In the genomic region with DNA sequence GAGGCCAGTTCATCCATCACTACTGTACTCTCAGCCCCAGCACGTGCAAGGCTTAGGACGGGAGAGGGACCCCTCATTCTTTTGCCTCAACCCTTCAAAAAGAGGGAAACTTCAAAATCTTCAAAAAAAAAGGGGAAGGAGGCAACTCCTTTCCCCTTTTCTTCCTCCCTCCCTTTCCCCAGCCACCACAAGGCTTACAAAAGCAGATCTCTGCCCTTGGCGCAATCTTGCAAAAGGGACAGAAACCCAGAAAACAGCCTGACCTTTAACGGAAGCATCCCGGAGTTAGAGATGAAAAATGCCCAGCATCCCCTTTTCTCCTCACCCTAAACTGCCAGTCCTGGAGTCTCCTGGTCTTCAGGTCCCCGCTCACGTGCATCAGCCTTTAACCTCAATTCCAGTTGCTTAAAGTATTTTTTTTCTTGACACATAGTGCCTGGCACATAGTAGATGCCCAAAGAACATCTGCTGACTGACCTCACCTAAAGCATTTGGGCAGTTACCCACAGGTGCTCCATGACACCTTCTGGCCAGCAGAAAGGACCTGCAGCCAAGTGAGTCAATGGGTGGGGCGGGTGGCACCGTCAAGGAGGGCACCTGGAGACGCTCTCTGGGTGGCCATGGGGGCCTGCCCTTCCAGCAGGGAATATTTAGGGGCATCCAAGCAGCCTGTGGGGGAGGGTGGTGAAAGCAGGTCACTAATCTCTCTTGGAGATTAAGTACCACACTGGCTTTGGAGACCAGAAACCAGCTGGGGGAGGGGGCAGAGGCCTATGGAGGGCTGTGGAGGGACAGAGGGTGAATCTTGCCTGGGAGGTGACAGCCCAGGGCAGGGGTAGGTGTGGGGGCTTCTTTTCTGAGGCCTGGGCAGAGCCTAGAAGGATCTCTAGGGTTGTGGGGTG, we compare ENCODE assay signal across 1 cellular context.
TF ChIP-seq lines count a peak whose summit lies in the region.

No MANE protein-coding gene starts in this region.

TF ChIP-seq in HepG2, 621 proteins besides CTCF, POLR2A, EP300 and RAD21 (continued from another document and continues in another):
- TF ChIP-seq, protein P1, sequence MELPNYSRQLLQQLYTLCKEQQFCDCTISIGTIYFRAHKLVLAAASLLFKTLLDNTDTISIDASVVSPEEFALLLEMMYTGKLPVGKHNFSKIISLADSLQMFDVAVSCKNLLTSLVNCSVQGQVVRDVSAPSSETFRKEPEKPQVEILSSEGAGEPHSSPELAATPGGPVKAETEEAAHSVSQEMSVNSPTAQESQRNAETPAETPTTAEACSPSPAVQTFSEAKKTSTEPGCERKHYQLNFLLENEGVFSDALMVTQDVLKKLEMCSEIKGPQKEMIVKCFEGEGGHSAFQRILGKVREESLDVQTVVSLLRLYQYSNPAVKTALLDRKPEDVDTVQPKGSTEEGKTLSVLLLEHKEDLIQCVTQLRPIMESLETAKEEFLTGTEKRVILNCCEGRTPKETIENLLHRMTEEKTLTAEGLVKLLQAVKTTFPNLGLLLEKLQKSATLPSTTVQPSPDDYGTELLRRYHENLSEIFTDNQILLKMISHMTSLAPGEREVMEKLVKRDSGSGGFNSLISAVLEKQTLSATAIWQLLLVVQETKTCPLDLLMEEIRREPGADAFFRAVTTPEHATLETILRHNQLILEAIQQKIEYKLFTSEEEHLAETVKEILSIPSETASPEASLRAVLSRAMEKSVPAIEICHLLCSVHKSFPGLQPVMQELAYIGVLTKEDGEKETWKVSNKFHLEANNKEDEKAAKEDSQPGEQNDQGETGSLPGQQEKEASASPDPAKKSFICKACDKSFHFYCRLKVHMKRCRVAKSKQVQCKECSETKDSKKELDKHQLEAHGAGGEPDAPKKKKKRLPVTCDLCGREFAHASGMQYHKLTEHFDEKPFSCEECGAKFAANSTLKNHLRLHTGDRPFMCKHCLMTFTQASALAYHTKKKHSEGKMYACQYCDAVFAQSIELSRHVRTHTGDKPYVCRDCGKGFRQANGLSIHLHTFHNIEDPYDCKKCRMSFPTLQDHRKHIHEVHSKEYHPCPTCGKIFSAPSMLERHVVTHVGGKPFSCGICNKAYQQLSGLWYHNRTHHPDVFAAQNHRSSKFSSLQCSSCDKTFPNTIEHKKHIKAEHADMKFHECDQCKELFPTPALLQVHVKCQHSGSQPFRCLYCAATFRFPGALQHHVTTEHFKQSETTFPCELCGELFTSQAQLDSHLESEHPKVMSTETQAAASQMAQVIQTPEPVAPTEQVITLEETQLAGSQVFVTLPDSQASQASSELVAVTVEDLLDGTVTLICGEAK (IDR thresholded peaks at IDR 0.05): no peak
- TF ChIP-seq, protein P1 (CRISPR knock-in tag; IDR thresholded peaks at IDR 0.05): no peak
- no peak for TF ChIP-seq ZNF263 (CRISPR knock-in tag; IDR thresholded peaks at IDR 0.05)
- TF ChIP-seq TAF15 (IDR thresholded peaks at IDR 0.05; ENCODE audit: low read depth, low read length, poor library complexity, severe bottlenecking): no peak
- TF ChIP-seq CENPT (CRISPR knock-in tag; IDR thresholded peaks at IDR 0.05; ENCODE audit: low read depth): no peak
- no peak for TF ChIP-seq HDAC6 (IDR thresholded peaks at IDR 0.05; ENCODE audit: low read depth, low read length)
- TF ChIP-seq, protein P2, sequence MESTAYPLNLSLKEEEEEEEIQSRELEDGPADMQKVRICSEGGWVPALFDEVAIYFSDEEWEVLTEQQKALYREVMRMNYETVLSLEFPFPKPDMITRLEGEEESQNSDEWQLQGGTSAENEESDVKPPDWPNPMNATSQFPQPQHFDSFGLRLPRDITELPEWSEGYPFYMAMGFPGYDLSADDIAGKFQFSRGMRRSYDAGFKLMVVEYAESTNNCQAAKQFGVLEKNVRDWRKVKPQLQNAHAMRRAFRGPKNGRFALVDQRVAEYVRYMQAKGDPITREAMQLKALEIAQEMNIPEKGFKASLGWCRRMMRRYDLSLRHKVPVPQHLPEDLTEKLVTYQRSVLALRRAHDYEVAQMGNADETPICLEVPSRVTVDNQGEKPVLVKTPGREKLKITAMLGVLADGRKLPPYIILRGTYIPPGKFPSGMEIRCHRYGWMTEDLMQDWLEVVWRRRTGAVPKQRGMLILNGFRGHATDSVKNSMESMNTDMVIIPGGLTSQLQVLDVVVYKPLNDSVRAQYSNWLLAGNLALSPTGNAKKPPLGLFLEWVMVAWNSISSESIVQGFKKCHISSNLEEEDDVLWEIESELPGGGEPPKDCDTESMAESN (CRISPR knock-in tag; conservative IDR thresholded peaks at IDR 0.05): 0 out of 2 replicates have a peak, but pooled peaks have one; percentile 38
- TF ChIP-seq, protein P3, sequence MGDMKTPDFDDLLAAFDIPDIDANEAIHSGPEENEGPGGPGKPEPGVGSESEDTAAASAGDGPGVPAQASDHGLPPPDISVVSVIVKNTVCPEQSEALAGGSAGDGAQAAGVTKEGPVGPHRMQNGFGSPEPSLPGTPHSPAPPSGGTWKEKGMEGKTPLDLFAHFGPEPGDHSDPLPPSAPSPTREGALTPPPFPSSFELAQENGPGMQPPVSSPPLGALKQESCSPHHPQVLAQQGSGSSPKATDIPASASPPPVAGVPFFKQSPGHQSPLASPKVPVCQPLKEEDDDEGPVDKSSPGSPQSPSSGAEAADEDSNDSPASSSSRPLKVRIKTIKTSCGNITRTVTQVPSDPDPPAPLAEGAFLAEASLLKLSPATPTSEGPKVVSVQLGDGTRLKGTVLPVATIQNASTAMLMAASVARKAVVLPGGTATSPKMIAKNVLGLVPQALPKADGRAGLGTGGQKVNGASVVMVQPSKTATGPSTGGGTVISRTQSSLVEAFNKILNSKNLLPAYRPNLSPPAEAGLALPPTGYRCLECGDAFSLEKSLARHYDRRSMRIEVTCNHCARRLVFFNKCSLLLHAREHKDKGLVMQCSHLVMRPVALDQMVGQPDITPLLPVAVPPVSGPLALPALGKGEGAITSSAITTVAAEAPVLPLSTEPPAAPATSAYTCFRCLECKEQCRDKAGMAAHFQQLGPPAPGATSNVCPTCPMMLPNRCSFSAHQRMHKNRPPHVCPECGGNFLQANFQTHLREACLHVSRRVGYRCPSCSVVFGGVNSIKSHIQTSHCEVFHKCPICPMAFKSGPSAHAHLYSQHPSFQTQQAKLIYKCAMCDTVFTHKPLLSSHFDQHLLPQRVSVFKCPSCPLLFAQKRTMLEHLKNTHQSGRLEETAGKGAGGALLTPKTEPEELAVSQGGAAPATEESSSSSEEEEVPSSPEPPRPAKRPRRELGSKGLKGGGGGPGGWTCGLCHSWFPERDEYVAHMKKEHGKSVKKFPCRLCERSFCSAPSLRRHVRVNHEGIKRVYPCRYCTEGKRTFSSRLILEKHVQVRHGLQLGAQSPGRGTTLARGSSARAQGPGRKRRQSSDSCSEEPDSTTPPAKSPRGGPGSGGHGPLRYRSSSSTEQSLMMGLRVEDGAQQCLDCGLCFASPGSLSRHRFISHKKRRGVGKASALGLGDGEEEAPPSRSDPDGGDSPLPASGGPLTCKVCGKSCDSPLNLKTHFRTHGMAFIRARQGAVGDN (CRISPR knock-in tag; IDR thresholded peaks at IDR 0.05): peak; percentile 59
- TF ChIP-seq U2AF2 (IDR thresholded peaks at IDR 0.05; ENCODE audit: low read depth, low read length): no peak
- no peak for TF ChIP-seq EEA1 (CRISPR knock-in tag; IDR thresholded peaks at IDR 0.05; ENCODE audit: borderline replicate concordance)
- TF ChIP-seq, protein P4, sequence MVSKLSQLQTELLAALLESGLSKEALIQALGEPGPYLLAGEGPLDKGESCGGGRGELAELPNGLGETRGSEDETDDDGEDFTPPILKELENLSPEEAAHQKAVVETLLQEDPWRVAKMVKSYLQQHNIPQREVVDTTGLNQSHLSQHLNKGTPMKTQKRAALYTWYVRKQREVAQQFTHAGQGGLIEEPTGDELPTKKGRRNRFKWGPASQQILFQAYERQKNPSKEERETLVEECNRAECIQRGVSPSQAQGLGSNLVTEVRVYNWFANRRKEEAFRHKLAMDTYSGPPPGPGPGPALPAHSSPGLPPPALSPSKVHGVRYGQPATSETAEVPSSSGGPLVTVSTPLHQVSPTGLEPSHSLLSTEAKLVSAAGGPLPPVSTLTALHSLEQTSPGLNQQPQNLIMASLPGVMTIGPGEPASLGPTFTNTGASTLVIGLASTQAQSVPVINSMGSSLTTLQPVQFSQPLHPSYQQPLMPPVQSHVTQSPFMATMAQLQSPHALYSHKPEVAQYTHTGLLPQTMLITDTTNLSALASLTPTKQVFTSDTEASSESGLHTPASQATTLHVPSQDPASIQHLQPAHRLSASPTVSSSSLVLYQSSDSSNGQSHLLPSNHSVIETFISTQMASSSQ (IDR thresholded peaks at IDR 0.05; ENCODE audit: low read depth): no peak
- TF ChIP-seq, protein P4 (CRISPR knock-in tag; IDR thresholded peaks at IDR 0.05; ENCODE audit: borderline replicate concordance): peak; percentile 83; the same call in 1 of the 2 replicates
- TF ChIP-seq ZNF501 (CRISPR knock-in tag; IDR thresholded peaks at IDR 0.05): 0 out of 2 replicates have a peak, but pooled peaks have one; percentile 48
- no peak for TF ChIP-seq ZFY (CRISPR knock-in tag; IDR thresholded peaks at IDR 0.05)
- TF ChIP-seq ZNF543 (CRISPR knock-in tag; IDR thresholded peaks at IDR 0.05): no peak
- TF ChIP-seq IKZF4 (CRISPR knock-in tag; IDR thresholded peaks at IDR 0.05; ENCODE audit: borderline replicate concordance, low read depth, not compliant biosample characterization): no peak
- TF ChIP-seq, protein P5, sequence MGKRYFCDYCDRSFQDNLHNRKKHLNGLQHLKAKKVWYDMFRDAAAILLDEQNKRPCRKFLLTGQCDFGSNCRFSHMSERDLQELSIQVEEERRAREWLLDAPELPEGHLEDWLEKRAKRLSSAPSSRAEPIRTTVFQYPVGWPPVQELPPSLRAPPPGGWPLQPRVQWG (CRISPR knock-in tag; IDR thresholded peaks at IDR 0.05; ENCODE audit: borderline replicate concordance, low read depth): no peak
- TF ChIP-seq ZNF678 (CRISPR knock-in tag; IDR thresholded peaks at IDR 0.05): no peak
- TF ChIP-seq RBFOX2 (IDR thresholded peaks at IDR 0.05; ENCODE audit: low read depth, low read length): no peak
- TF ChIP-seq, protein P6, sequence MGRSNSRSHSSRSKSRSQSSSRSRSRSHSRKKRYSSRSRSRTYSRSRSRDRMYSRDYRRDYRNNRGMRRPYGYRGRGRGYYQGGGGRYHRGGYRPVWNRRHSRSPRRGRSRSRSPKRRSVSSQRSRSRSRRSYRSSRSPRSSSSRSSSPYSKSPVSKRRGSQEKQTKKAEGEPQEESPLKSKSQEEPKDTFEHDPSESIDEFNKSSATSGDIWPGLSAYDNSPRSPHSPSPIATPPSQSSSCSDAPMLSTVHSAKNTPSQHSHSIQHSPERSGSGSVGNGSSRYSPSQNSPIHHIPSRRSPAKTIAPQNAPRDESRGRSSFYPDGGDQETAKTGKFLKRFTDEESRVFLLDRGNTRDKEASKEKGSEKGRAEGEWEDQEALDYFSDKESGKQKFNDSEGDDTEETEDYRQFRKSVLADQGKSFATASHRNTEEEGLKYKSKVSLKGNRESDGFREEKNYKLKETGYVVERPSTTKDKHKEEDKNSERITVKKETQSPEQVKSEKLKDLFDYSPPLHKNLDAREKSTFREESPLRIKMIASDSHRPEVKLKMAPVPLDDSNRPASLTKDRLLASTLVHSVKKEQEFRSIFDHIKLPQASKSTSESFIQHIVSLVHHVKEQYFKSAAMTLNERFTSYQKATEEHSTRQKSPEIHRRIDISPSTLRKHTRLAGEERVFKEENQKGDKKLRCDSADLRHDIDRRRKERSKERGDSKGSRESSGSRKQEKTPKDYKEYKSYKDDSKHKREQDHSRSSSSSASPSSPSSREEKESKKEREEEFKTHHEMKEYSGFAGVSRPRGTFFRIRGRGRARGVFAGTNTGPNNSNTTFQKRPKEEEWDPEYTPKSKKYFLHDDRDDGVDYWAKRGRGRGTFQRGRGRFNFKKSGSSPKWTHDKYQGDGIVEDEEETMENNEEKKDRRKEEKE (IDR thresholded peaks at IDR 0.05): no peak
- no peak for TF ChIP-seq ZNF20 (CRISPR knock-in tag; IDR thresholded peaks at IDR 0.05)
- TF ChIP-seq HNRNPL (IDR thresholded peaks at IDR 0.05; ENCODE audit: low read depth, low read length): no peak
- TF ChIP-seq CHCHD3 (CRISPR knock-in tag; IDR thresholded peaks at IDR 0.05): no peak
- TF ChIP-seq REL (CRISPR knock-in tag; conservative IDR thresholded peaks at IDR 0.05): no peak
- no peak for TF ChIP-seq PHF20 (CRISPR knock-in tag; IDR thresholded peaks at IDR 0.05)
- TF ChIP-seq SYNCRIP (IDR thresholded peaks at IDR 0.05; ENCODE audit: insufficient read depth, low read depth, low read length): no peak
